ENCODE assay signal across 1 cellular context in the genomic region with DNA sequence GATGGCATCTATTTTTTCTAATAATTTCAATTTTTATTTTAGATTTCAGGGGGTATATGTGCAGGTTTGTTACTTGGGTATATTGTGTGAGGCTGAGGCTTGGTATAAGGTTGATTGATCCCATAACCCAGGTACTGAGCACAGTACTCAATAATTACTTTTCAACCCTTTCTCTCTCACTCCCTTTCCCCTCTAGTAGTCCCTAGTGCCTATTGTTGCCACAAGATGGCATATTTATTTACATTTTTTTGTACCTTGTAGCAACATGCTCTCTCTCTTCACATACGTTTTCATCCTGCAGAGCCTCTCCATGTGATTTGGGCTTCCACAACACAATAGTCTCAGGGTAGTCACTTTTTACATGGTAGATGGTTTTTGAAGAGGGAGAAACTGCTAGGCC.
TF ChIP-seq lines count a peak whose summit lies in the region.

No MANE protein-coding gene starts in this region.

TF ChIP-seq in HCT116, 20 proteins besides CTCF, POLR2A, EP300 and RAD21 (continued from another document):
- TF ChIP-seq EZH2phosphoT487 (IDR thresholded peaks at IDR 0.05; ENCODE audit: borderline replicate concordance): no peak
- no peak for TF ChIP-seq FOSL1 (IDR thresholded peaks at IDR 0.05; ENCODE audit: low read depth)
- no peak for TF ChIP-seq ELF1 (IDR thresholded peaks at IDR 0.05; ENCODE audit: borderline replicate concordance, low read depth)
- no peak for TF ChIP-seq ZNF274 (IDR thresholded peaks at IDR 0.05; ENCODE audit: low read depth, low read length)
- TF ChIP-seq POLR2AphosphoS5 (IDR thresholded peaks at IDR 0.05; ENCODE audit: low read depth, low read length): no peak
- no peak for TF ChIP-seq EGR1 (IDR thresholded peaks at IDR 0.05; ENCODE audit: low read depth)
- no peak for TF ChIP-seq CBX3 (IDR thresholded peaks at IDR 0.05; ENCODE audit: low read depth)
- TF ChIP-seq SP1 (IDR thresholded peaks at IDR 0.05; ENCODE audit: low read depth): no peak
- TF ChIP-seq YY1 (IDR thresholded peaks at IDR 0.05; ENCODE audit: extremely low read depth, insufficient replicate concordance, low read depth, low read length): no peak
- no peak for TF ChIP-seq REST (IDR thresholded peaks at IDR 0.05; ENCODE audit: low read depth)
